Comparison of ENCODE assay signal across 21 cellular contexts in the genomic region with DNA sequence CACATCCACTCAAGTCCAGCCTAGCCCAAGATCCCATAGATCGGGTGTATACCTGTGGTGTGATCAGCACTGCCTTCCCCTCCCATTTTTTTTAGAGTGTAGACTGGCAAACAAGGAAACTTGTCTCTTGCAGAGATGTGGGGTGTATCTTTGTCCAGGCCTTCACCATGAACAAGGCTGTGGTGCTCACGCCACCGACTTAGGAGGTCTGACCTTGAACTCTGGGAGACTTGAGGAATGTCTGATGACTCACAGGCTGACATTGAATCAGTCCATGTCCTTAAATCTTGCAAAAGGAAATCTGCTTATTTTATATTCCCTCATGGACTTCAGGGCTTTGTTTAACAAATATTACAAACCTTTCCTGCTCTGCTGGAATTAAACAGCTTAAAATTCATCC. TPM values are rescaled to one million over a fixed set of nuclear protein-coding genes. Genes with fewer than 3 reads are reported as not detected.
DNase-seq lines count a peak whose midpoint lies in the region; ATAC-seq and TF ChIP-seq lines count a peak whose summit lies in the region.
"Had no signal": no experiment of that assay in that cellular context is flagged by ENCODE, and none has a peak within 500 bp of the region (broad histone marks: within the 10 kb centered on the region; RNA-seq: fewer than 3 reads in every experiment).

No MANE protein-coding gene starts in this region.

- intact Hi-C loops in PC-3 (cut with micrococcal nuclease): no loop called here

- no TSS peak for BruUV-seq in PC-3 (replicated peaks; lab: Mats Ljungman, UMichigan)

- H3K27ac ChIP-seq in brain microvascular endothelial cell: no peak overlapping the region
- no peak overlapping the region for H3K27ac ChIP-seq in SJCRH30
- no peak overlapping the region for H3K27ac ChIP-seq in PC-3 (ENCODE audit: low read length)
- H3K27ac ChIP-seq: coronary artery, HL-60, KMS-11, left ventricle myocardium inferior, pancreas, spleen, upper lobe of right lung had no signal

- CTCF ChIA-PET in PC-3 (lab: Charles Lee): no interaction called here

- POLR2A ChIA-PET in PC-3 (lab: Charles Lee; ENCODE audit: unreplicated experiment): no interaction called here

- in situ Hi-C loops in brain microvascular endothelial cell (cut with HindIII; ENCODE audit: low pct_ligation_motif_present, low sequenced_read_pairs): no loop called here

- TF ChIP-seq CTCF in brain microvascular endothelial cell (IDR thresholded peaks at IDR 0.05; ENCODE audit: low read depth, low read length, missing control alignments) (no peak), foreskin fibroblast (IDR thresholded peaks at IDR 0.05; ENCODE audit: low read depth, low read length) (no peak), PC-3 (conservative IDR thresholded peaks at IDR 0.05; ENCODE audit: low read depth, low read length) (no peak)

- H4K20me1 ChIP-seq in PC-3 (ENCODE audit: low read length): no peaks in the 10 kb centered on the region

- no peak overlapping the region for H3K4me2 ChIP-seq in PC-3 (ENCODE audit: low read length)
- H3K4me2 ChIP-seq: KMS-11 had no signal

- H3K4me3 ChIP-seq in brain microvascular endothelial cell (ENCODE audit: low read depth, low read length) (no peak overlapping the region), foreskin fibroblast (ENCODE audit: low read depth in 1 of 2, low read length in 2 of 2) (no peak overlapping the region), SJCRH30 (no peak overlapping the region), PC-3 (ENCODE audit: low read length) (no peak overlapping the region)
- H3K4me3 ChIP-seq: coronary artery, left ventricle myocardium inferior, pancreas, spleen, upper lobe of right lung had no signal

- H3K9ac ChIP-seq in PC-3 (ENCODE audit: low read length): no peak overlapping the region
- H3K9ac ChIP-seq: KMS-11 had no signal

- H3K4me1 ChIP-seq in SJCRH30 (peaks cover 6% of the 10 kb centered on the region; the same call in 1 of the 2 replicates), PC-3 (ENCODE audit: insufficient read depth, low read length) (0 out of 2 replicates have a peak, but pooled peaks cover 5% of the 10 kb centered on the region)
- H3K4me1 ChIP-seq: pancreas, upper lobe of right lung had no signal

- H3K9me3 ChIP-seq in SJCRH30 (replicated peaks) (no peaks in the 10 kb centered on the region), PC-3 (ENCODE audit: low read length) (no peaks in the 10 kb centered on the region)
- H3K9me3 ChIP-seq: left ventricle myocardium inferior, pancreas, spleen, upper lobe of right lung had no signal

- no peaks in the 10 kb centered on the region for H3K27me3 ChIP-seq in brain microvascular endothelial cell (replicated peaks)
- H3K27me3 ChIP-seq in SJCRH30: no peaks in the 10 kb centered on the region
- H3K27me3 ChIP-seq in PC-3 (ENCODE audit: low read length): no peaks in the 10 kb centered on the region
- H3K27me3 ChIP-seq: pancreas, upper lobe of right lung had no signal

- no peak for ATAC-seq in HG03571 (IDR thresholded peaks at IDR 0.05; ENCODE audit: unreplicated experiment)
- no peak for ATAC-seq in PC-3
- ATAC-seq: esophagus mucosa, pancreas, Right ventricle myocardium inferior, upper lobe of right lung had no signal

- H3K9me2 ChIP-seq in PC-3 (replicated peaks; ENCODE audit: low read length): no peaks in the 10 kb centered on the region

- H3F3A ChIP-seq in PC-3 (ENCODE audit: low read length, unreplicated experiment): no peaks in the 10 kb centered on the region

- DNase-seq in HS-27A (ENCODE audit: low read depth): peak; percentile 72
- DNase-seq in brain microvascular endothelial cell: peak; percentile 64
- DNase-seq in foreskin fibroblast: peak; percentile 79 to 82
- peak; percentile 80 for DNase-seq in smooth muscle cell of the brain vasculature (ENCODE audit: low read depth, low spot score)
- DNase-seq in SJCRH30: no peak
- DNase-seq in PC-3: no peak
- DNase-seq in activated CD8-positive, alpha-beta memory T cell treated with anti-CD3 and anti-CD28 coated beads for 24 hours: no peak
- DNase-seq: activated CD4-positive, CD25-positive, alpha-beta regulatory T cell; left ventricle myocardium inferior; NCI-H1417 treated with DMSO at 0.1 percent for 48 hours; NCI-H226; pancreas; spleen; stimulated activated naive CD4-positive, alpha-beta T cell; upper lobe of right lung had no signal

- no peak overlapping the region for H2AFZ ChIP-seq in PC-3 (ENCODE audit: low read length)

- no peaks in the 10 kb centered on the region for H3K79me2 ChIP-seq in PC-3 (ENCODE audit: low read length)

- no peaks in the 10 kb centered on the region for H3K36me3 ChIP-seq in brain microvascular endothelial cell (replicated peaks)
- no peaks in the 10 kb centered on the region for H3K36me3 ChIP-seq in SJCRH30
- H3K36me3 ChIP-seq in PC-3 (ENCODE audit: low read depth, low read length): no peaks in the 10 kb centered on the region
- H3K36me3 ChIP-seq: left ventricle myocardium inferior, pancreas, spleen, upper lobe of right lung had no signal

RNA-seq across cellular contexts. Expression of a gene that starts 4.5 kb away (rescaled TPM):
- total RNA-seq in SJCRH30 (2014; rRNA removed; shearing (Covaris generic)): 13.6 and 14.6 TPM in 2 replicates
- 5.8 and 6.8 TPM in 2 replicates for total RNA-seq in PC-3 (2014; rRNA removed)

Comparison
In these comparisons a context has a peak if more than half of its experiments do, and no peak if none do; other contexts are left out.
1. DNase-seq: peak in HS-27A (single experiment), brain microvascular endothelial cell (single experiment), foreskin fibroblast (2 of 2) and smooth muscle cell of the brain vasculature (single experiment); none in SJCRH30 (0 of 2), PC-3 (single experiment) and activated CD8-positive, alpha-beta memory T cell treated with anti-CD3 and anti-CD28 coated beads for 24 hours (single experiment).